8 cellular contexts compared by ENCODE assay signal in the genomic region with DNA sequence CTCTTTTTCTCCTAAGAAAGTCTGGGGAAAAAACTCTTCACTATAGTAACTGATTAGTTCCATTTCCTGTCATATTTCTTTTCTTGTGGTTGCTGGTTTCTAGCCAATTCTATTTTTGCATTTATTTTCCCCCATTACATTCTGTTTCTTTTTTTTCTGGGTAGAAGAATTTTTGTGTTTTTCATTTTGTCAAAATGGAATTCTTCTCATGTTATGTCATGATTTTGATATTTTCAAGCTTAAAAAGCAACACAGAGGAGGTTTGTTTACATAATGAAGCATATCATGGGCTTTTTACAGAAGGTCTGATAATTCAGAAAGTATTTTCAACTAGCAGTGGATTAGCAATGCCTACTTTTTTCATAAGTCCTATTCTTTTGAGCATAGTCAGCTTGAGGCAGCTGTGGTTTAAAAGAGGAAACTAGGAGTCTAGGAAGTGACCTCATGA.
A peak's percentile ranks its signal among the peaks of the same experiment; 100 is the strongest.
DNase-seq lines count a peak whose midpoint lies in the region; ATAC-seq and TF ChIP-seq lines count a peak whose summit lies in the region.

No MANE protein-coding gene starts in this region.

- no peak for TF ChIP-seq POLR2A in right lobe of liver (IDR thresholded peaks at IDR 0.05)

- TF ChIP-seq CTCF in AG10803 (conservative IDR thresholded peaks at IDR 0.05; ENCODE audit: low read length) (no peak), right lobe of liver (IDR thresholded peaks at IDR 0.05) (no peak)

- DNase-seq in AG10803 (ENCODE audit: low read depth): peak; percentile 87
- no peak for DNase-seq in activated T-helper 1 cell treated with anti-CD3 and anti-CD28 coated beads, Interleukin-12 subunit alpha, Interleukin-12 subunit beta, Interleukin-2, Interleukin-4 antibody, amounts not matched to agents 30 ng/mL and 10 ng/mL and 1 ng/mL, durations not matched to agents 14 hours and 24 hours and 36 hours (ENCODE audit: low spot score)
- no peak for DNase-seq in right lobe of liver
- no peak for DNase-seq in NCI-H1092 (lab: John Stamatoyannopoulos, UW)
- DNase-seq in activated CD4-positive, alpha-beta T cell treated with anti-CD3 and anti-CD28 coated beads, Interleukin-2, amount 50 U/mL, for 1 hour: no peak
- DNase-seq in NCI-H2107 treated with DMSO at 0.1 percent for 48 hours (lab: John Stamatoyannopoulos, UW; ENCODE audit: unreplicated experiment): no peak

- no peaks in the 10 kb centered on the region for H3K27me3 Mint-ChIP-seq in activated T-helper 1 cell treated with anti-CD3 and anti-CD28 coated beads, Interleukin-12 subunit alpha, Interleukin-12 subunit beta, Interleukin-2, Interleukin-4 antibody, amounts not matched to agents 30 ng/mL and 10 ng/mL and 1 ng/mL, durations not matched to agents 14 hours and 24 hours and 36 hours (ENCODE audit: insufficient read depth)

- intact Hi-C loops in activated T-helper 1 cell treated with anti-CD3 and anti-CD28 coated beads, Interleukin-12 subunit alpha, Interleukin-12 subunit beta, Interleukin-2, Interleukin-4 antibody, amounts not matched to agents 30 ng/mL and 10 ng/mL and 1 ng/mL, durations not matched to agents 14 hours and 24 hours and 36 hours (cut with micrococcal nuclease): no loop called here
- intact Hi-C loops in right lobe of liver (cut with DNase I): no loop called here

- no peaks in the 10 kb centered on the region for H3K9me3 Mint-ChIP-seq in activated T-helper 1 cell treated with anti-CD3 and anti-CD28 coated beads, Interleukin-12 subunit alpha, Interleukin-12 subunit beta, Interleukin-2, Interleukin-4 antibody, amounts not matched to agents 30 ng/mL and 10 ng/mL and 1 ng/mL, durations not matched to agents 14 hours and 24 hours and 36 hours

- peak overlapping the region; percentile 61 for H3K27ac Mint-ChIP-seq in activated T-helper 1 cell treated with anti-CD3 and anti-CD28 coated beads, Interleukin-12 subunit alpha, Interleukin-12 subunit beta, Interleukin-2, Interleukin-4 antibody, amounts not matched to agents 30 ng/mL and 10 ng/mL and 1 ng/mL, durations not matched to agents 14 hours and 24 hours and 36 hours

- H3K36me3 ChIP-seq in right lobe of liver: no peaks in the 10 kb centered on the region

- peak overlapping the region in 1 of 3 donors; percentile 29 for H3K27ac ChIP-seq in right lobe of liver

- peaks cover 15% of the 10 kb centered on the region for H3K4me1 Mint-ChIP-seq in activated T-helper 1 cell treated with anti-CD3 and anti-CD28 coated beads, Interleukin-12 subunit alpha, Interleukin-12 subunit beta, Interleukin-2, Interleukin-4 antibody, amounts not matched to agents 30 ng/mL and 10 ng/mL and 1 ng/mL, durations not matched to agents 14 hours and 24 hours and 36 hours (ENCODE audit: low read depth)

- H3K4me3 Mint-ChIP-seq in activated T-helper 1 cell treated with anti-CD3 and anti-CD28 coated beads, Interleukin-12 subunit alpha, Interleukin-12 subunit beta, Interleukin-2, Interleukin-4 antibody, amounts not matched to agents 30 ng/mL and 10 ng/mL and 1 ng/mL, durations not matched to agents 14 hours and 24 hours and 36 hours: peak overlapping the region; percentile 35

- H3K36me3 Mint-ChIP-seq in activated T-helper 1 cell treated with anti-CD3 and anti-CD28 coated beads, Interleukin-12 subunit alpha, Interleukin-12 subunit beta, Interleukin-2, Interleukin-4 antibody, amounts not matched to agents 30 ng/mL and 10 ng/mL and 1 ng/mL, durations not matched to agents 14 hours and 24 hours and 36 hours (ENCODE audit: low read depth): no peaks in the 10 kb centered on the region

- no peak overlapping the region; the same call in 1 of the 2 replicates for H3K4me3 ChIP-seq in AG10803 (ENCODE audit: low read length)
- no peak overlapping the region for H3K4me3 ChIP-seq in right lobe of liver

- ATAC-seq in HG02610 (IDR thresholded peaks at IDR 0.05; ENCODE audit: unreplicated experiment): peak; percentile 32
- peak; percentile 21 to 53 (median 40) for ATAC-seq in right lobe of liver
- no peak for ATAC-seq in HG02588 (IDR thresholded peaks at IDR 0.05; ENCODE audit: unreplicated experiment)

- no peaks in the 10 kb centered on the region for H3K27me3 ChIP-seq in right lobe of liver

- no peaks in the 10 kb centered on the region for H3K4me1 ChIP-seq in right lobe of liver

- no peaks in the 10 kb centered on the region for H3K9me3 ChIP-seq in right lobe of liver
